ENCODE assay signal across 1 cellular context in the genomic region with DNA sequence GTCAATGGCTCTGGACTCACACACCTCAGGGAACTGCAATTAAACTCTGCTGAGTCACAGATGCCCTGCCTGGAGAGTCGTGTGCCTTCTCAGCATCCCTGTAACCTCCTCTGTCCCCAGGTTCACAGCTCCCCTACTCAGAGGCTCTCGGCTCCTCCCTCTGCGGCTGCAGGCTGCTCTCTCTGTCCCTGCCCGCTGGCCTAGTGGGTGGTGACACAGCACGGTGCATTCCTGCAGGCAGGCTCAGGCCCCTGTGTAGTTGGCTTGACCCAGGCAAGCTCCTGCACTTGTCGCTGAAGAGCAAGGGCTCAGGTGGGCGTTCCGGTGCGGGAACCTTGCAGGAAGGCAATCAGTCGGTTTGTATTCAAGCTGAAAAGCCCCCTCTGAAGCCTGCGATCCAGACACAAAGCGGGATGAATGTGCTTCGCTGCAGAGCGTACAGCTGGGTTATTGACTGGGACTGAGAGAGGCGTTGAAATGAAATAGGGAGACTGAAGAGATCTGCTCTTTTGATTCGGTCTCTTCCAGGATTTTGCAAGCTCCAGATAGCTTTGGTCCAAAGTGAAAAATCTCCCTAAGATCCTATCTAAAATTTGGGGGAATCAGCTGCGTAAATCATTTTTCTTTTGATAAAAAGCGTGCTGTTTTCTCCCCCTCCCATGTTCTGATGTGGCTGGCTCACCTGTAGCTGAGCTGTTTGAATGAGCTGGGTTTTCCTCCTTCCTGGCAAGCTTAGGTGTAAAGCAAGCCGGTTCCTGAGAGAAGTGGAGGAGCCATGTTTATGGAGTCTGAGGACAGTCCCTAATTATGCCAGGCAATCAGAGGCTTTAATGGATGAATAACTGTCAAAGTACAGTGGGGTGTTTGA.
TF ChIP-seq lines count a peak whose summit lies in the region.

No MANE protein-coding gene starts in this region.

TF ChIP-seq in GM23338, 12 proteins besides CTCF, POLR2A, EP300 and RAD21 (continued from another document):
- TF ChIP-seq, protein P1, sequence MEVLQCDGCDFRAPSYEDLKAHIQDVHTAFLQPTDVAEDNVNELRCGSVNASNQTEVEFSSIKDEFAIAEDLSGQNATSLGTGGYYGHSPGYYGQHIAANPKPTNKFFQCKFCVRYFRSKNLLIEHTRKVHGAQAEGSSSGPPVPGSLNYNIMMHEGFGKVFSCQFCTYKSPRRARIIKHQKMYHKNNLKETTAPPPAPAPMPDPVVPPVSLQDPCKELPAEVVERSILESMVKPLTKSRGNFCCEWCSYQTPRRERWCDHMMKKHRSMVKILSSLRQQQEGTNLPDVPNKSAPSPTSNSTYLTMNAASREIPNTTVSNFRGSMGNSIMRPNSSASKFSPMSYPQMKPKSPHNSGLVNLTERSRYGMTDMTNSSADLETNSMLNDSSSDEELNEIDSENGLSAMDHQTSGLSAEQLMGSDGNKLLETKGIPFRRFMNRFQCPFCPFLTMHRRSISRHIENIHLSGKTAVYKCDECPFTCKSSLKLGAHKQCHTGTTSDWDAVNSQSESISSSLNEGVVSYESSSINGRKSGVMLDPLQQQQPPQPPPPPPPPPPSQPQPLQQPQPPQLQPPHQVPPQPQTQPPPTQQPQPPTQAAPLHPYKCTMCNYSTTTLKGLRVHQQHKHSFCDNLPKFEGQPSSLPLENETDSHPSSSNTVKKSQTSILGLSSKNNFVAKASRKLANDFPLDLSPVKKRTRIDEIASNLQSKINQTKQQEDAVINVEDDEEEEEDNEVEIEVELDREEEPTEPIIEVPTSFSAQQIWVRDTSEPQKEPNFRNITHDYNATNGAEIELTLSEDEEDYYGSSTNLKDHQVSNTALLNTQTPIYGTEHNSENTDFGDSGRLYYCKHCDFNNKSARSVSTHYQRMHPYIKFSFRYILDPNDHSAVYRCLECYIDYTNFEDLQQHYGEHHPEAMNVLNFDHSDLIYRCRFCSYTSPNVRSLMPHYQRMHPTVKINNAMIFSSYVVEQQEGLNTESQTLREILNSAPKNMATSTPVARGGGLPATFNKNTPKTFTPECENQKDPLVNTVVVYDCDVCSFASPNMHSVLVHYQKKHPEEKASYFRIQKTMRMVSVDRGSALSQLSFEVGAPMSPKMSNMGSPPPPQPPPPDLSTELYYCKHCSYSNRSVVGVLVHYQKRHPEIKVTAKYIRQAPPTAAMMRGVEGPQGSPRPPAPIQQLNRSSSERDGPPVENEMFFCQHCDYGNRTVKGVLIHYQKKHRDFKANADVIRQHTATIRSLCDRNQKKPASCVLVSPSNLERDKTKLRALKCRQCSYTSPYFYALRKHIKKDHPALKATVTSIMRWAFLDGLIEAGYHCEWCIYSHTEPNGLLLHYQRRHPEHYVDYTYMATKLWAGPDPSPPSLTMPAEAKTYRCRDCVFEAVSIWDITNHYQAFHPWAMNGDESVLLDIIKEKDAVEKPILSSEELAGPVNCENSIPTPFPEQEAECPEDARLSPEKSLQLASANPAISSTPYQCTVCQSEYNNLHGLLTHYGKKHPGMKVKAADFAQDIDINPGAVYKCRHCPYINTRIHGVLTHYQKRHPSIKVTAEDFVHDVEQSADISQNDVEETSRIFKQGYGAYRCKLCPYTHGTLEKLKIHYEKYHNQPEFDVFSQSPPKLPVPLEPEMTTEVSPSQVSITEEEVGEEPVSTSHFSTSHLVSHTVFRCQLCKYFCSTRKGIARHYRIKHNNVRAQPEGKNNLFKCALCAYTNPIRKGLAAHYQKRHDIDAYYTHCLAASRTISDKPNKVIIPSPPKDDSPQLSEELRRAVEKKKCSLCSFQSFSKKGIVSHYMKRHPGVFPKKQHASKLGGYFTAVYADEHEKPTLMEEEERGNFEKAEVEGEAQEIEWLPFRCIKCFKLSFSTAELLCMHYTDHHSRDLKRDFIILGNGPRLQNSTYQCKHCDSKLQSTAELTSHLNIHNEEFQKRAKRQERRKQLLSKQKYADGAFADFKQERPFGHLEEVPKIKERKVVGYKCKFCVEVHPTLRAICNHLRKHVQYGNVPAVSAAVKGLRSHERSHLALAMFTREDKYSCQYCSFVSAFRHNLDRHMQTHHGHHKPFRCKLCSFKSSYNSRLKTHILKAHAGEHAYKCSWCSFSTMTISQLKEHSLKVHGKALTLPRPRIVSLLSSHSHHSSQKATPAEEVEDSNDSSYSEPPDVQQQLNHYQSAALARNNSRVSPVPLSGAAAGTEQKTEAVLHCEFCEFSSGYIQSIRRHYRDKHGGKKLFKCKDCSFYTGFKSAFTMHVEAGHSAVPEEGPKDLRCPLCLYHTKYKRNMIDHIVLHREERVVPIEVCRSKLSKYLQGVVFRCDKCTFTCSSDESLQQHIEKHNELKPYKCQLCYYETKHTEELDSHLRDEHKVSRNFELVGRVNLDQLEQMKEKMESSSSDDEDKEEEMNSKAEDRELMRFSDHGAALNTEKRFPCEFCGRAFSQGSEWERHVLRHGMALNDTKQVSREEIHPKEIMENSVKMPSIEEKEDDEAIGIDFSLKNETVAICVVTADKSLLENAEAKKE (CRISPR knock-in tag; IDR thresholded peaks at IDR 0.05) = no peak
- TF ChIP-seq EZH2phosphoT487 (IDR thresholded peaks at IDR 0.05; ENCODE audit: unreplicated experiment) (no peak), ZNF331 (CRISPR knock-in tag; IDR thresholded peaks at IDR 0.05; ENCODE audit: low read depth) (no peak), CREB1 (CRISPR knock-in tag; IDR thresholded peaks at IDR 0.05; ENCODE audit: low read depth) (no peak), JUNB (IDR thresholded peaks at IDR 0.05; ENCODE audit: unreplicated experiment) (no peak)
